19 cellular contexts compared by ENCODE assay signal in genomic region chr11:68968306-68969255, GRCh38. TPM values are rescaled to one million over a fixed set of nuclear protein-coding genes. Genes with fewer than 3 reads are reported as not detected.
DNase-seq lines count a peak whose midpoint lies in the region; ATAC-seq and TF ChIP-seq lines count a peak whose summit lies in the region.
"Had no signal": no experiment of that assay in that cellular context is flagged by ENCODE, and none has a peak within 500 bp of the region (broad histone marks: within the 10 kb centered on the region; RNA-seq: fewer than 3 reads in every experiment).

No MANE protein-coding gene starts in this region.

- no peak overlapping the region for H2BK12ac ChIP-seq in H9 (ENCODE audit: insufficient read length, low read depth, low read length)

- H4K20me1 ChIP-seq in H9 (ENCODE audit: control insufficient read depth, insufficient read depth, insufficient read length) (no peaks in the 10 kb centered on the region), osteoblast (ENCODE audit: insufficient read depth, low read length) (no peaks in the 10 kb centered on the region)

- no peak overlapping the region for H2AFZ ChIP-seq in H9 (ENCODE audit: low read length)
- no peak overlapping the region for H2AFZ ChIP-seq in osteoblast (ENCODE audit: low read length)
- H2AFZ ChIP-seq: hepatocyte had no signal

- H2AK5ac ChIP-seq in H9 (ENCODE audit: insufficient read length, low read length) = no peak overlapping the region

- H3K27me3 Mint-ChIP-seq in H9 (ENCODE audit: low read depth) = peaks cover 11% of the 10 kb centered on the region

- no peak overlapping the region for H2BK120ac ChIP-seq in H9 (ENCODE audit: low read depth, low read length, poor library complexity, severe bottlenecking)

- no peak overlapping the region for H3K14ac ChIP-seq in H9 (ENCODE audit: insufficient read depth, low read length)

- no peak overlapping the region for H2BK5ac ChIP-seq in H9 (ENCODE audit: insufficient read length, low read length)

- WGBS in H9 (ENCODE audit: extremely low coverage, insufficient read length, low lambda C conversion rate) = no CpG with 5 or more reads among the region's 29 CpGs

- H3K9ac ChIP-seq in H9 (ENCODE audit: extremely low read depth, insufficient read length, low read length) = no peak overlapping the region

- no peaks in the 10 kb centered on the region for H3K79me2 ChIP-seq in H9 (ENCODE audit: insufficient read depth, low read length)
- no peaks in the 10 kb centered on the region for H3K79me2 ChIP-seq in osteoblast (ENCODE audit: insufficient read depth, low read length)
- H3K79me2 ChIP-seq: hepatocyte had no signal

- H4K91ac ChIP-seq in H9 (ENCODE audit: insufficient read length, low read depth, low read length) = no peak overlapping the region

- no peak overlapping the region for H3K18ac ChIP-seq in H9 (ENCODE audit: insufficient read length, low read depth, low read length)

- H3K4me2 ChIP-seq in H9 (ENCODE audit: insufficient read depth, insufficient read length, low read length) (no peak overlapping the region), osteoblast (ENCODE audit: insufficient read depth, low read length) (no peak overlapping the region)
- H3K4me2 ChIP-seq: hepatocyte had no signal

- no peak overlapping the region; a peak in 1 of 7 replicates for H3K27ac Mint-ChIP-seq in H9

- H4K5ac ChIP-seq in H9 (ENCODE audit: insufficient read length, low read depth, low read length) = no peak overlapping the region

- H3K56ac ChIP-seq in H9 (ENCODE audit: insufficient read length, low read depth, low read length) = no peak overlapping the region

- H3T11ph ChIP-seq in H9 (ENCODE audit: low read length) = no peak overlapping the region

- no peak overlapping the region for H3K4me3 ChIP-seq in epithelial cell of proximal tubule (ENCODE audit: low read depth, low read length)
- H3K4me3 ChIP-seq in osteoblast (ENCODE audit: insufficient read depth, low read length) = no peak overlapping the region
- H3K4me3 ChIP-seq: adrenal gland, hepatocyte had no signal

- peaks cover 2 to 3% of the 10 kb centered on the region in 2 experiments; a peak in 1 of 5 replicates for H3K9me3 Mint-ChIP-seq in H9
- H3K9me3 Mint-ChIP-seq: central memory CD8-positive, alpha-beta T cell had no signal

- H3K4me1 ChIP-seq in H9 (ENCODE audit: insufficient read depth, low read length) (no peaks in the 10 kb centered on the region), osteoblast (ENCODE audit: insufficient read depth, low read length) (no peaks in the 10 kb centered on the region)
- H3K4me1 ChIP-seq: adrenal gland had no signal

- peaks cover 2 to 4% of the 10 kb centered on the region in 2 experiments; a peak in 2 of 4 replicates for H3K4me1 Mint-ChIP-seq in H9
- H3K4me1 Mint-ChIP-seq: central memory CD8-positive, alpha-beta T cell had no signal

- no peak overlapping the region for H3K4me3 Mint-ChIP-seq in H9
- H3K4me3 Mint-ChIP-seq: central memory CD8-positive, alpha-beta T cell had no signal

- 0 out of 3 replicates have a peak, but pooled peaks have one; percentile 15 for TF ChIP-seq CTCF in H9 (conservative IDR thresholded peaks at IDR 0.05)
- peak; percentile 12 for TF ChIP-seq CTCF in epithelial cell of proximal tubule (conservative IDR thresholded peaks at IDR 0.05; ENCODE audit: low read depth, low read length)
- no peak for TF ChIP-seq CTCF in osteoblast (IDR thresholded peaks at IDR 0.05; ENCODE audit: extremely low read depth, low read depth, low read length)

- H2BK15ac ChIP-seq in H9 (ENCODE audit: low read depth, low read length) = no peak overlapping the region

- H3K27me3 ChIP-seq in H9 (ENCODE audit: insufficient read depth, low read length) (no peaks in the 10 kb centered on the region), osteoblast (ENCODE audit: insufficient read depth, low read length) (peaks cover 35% of the 10 kb centered on the region)
- H3K27me3 ChIP-seq: adrenal gland, BE2C, hepatocyte had no signal

- H3K23me2 ChIP-seq in H9 (ENCODE audit: insufficient read length, low read depth, low read length, poor library complexity, severe bottlenecking) = peaks cover 2% of the 10 kb centered on the region

- no peaks in the 10 kb centered on the region for H3K9me3 ChIP-seq in H9 (ENCODE audit: control insufficient read depth, low read depth, low read length)
- H3K9me3 ChIP-seq in osteoblast (ENCODE audit: low read depth, low read length) = no peaks in the 10 kb centered on the region
- H3K9me3 ChIP-seq: adrenal gland, BE2C had no signal

- no peak overlapping the region for H3K4ac ChIP-seq in H9 (ENCODE audit: low read depth, low read length)

- ATAC-seq in GM19324 (IDR thresholded peaks at IDR 0.05; ENCODE audit: low FRiP score, unreplicated experiment) (no peak), GM18870 (IDR thresholded peaks at IDR 0.05; ENCODE audit: unreplicated experiment) (no peak)

- H3K36me3 Mint-ChIP-seq in H9 (ENCODE audit: insufficient read depth in 1 of 3, low read depth in 3 of 3) = no peaks in the 10 kb centered on the region; a peak in 1 of 7 replicates

- H3K27ac ChIP-seq in H9 (ENCODE audit: insufficient read length, low read depth, low read length) (no peak overlapping the region), osteoblast (ENCODE audit: low read depth, low read length) (no peak overlapping the region)
- H3K27ac ChIP-seq: adrenal gland, hepatocyte had no signal

- no peaks in the 10 kb centered on the region for H3K36me3 ChIP-seq in osteoblast (ENCODE audit: insufficient read depth, low read length)
- H3K36me3 ChIP-seq: adrenal gland, BE2C had no signal

- H3K79me1 ChIP-seq in H9 (ENCODE audit: insufficient read depth, low read depth, low read length, poor library complexity, severe bottlenecking) = no peaks in the 10 kb centered on the region

- no peak overlapping the region for H3K23ac ChIP-seq in H9 (ENCODE audit: insufficient read length, low read depth, low read length)

- DNase-seq in AG08395 (ENCODE audit: low spot score) (peak; percentile 68), H9 (peak; percentile 50), epithelial cell of proximal tubule (ENCODE audit: low read depth) (no peak), osteoblast (ENCODE audit: insufficient read length, low spot score, missing footprints) (peak; percentile 52), COLO668 (lab: John Stamatoyannopoulos, UW; ENCODE audit: unreplicated experiment) (no peak), MV-4-11 (lab: John Stamatoyannopoulos, UW) (no peak)
- DNase-seq: BE2C; effector CD8-positive, alpha-beta T cell; NCI-H1694; stimulated activated CD4-positive, alpha-beta T cell treated with anti-CD3 and anti-CD28 coated beads, Interleukin-4, amount 100 ng/mL, for 24 hours; substantia nigra had no signal

- no peak overlapping the region for H4K8ac ChIP-seq in H9 (replicated peaks; ENCODE audit: insufficient read length, low read depth, low read length)

- no peak overlapping the region for H2BK20ac ChIP-seq in H9 (ENCODE audit: low read depth, low read length, poor library complexity, severe bottlenecking)

RNA-seq across cellular contexts. Expression of gene MRGPRD, which starts 12.2 kb away (rescaled TPM):
- total RNA-seq in H9 (2021) (not detected in 2 replicates), epithelial cell of proximal tubule (not detected in 2 replicates), osteoblast (not detected in 2 replicates)
- total RNA-seq: adrenal gland, H4, hepatocyte, HT1080, MCF 10A had no signal

RNA-seq across cellular contexts. Expression of gene MRGPRF, which starts 44.5 kb away (rescaled TPM):
- total RNA-seq in H9 (2021) = 4.0 and 4.3 TPM in 2 replicates
- 2.5 and 2.9 TPM in 2 replicates for total RNA-seq in epithelial cell of proximal tubule
- 39.4 and 41.5 TPM in 2 replicates for total RNA-seq in osteoblast
- total RNA-seq: H4, HT1080, MCF 10A had no signal

Comparison
In these comparisons a context has a peak if more than half of its experiments do, and no peak if none do; other contexts are left out.
1. DNase-seq: peak in AG08395 (single experiment), H9 (single experiment) and osteoblast (single experiment); none in epithelial cell of proximal tubule (single experiment), COLO668 (single experiment) and MV-4-11 (single experiment).